ENCODE assay signal across 22 cellular contexts in genomic region chr1:236025836-236026235, GRCh38. TPM values are rescaled to one million over a fixed set of nuclear protein-coding genes. Genes with fewer than 3 reads are reported as not detected.
"Had no signal": no experiment of that assay in that cellular context is flagged by ENCODE, and none has a peak within 500 bp of the region (broad histone marks: within the 10 kb centered on the region; RNA-seq: fewer than 3 reads in every experiment).

No MANE protein-coding gene starts in this region.

- H3K9me3 ChIP-seq: esophagus squamous epithelium, prostate gland, right lobe of liver, spleen, upper lobe of left lung, uterus had no signal

- H3K4me2 ChIP-seq: hepatocyte had no signal

- H3K27me3 Mint-ChIP-seq: dendritic cell treated with granulocyte-macrophage colony-stimulating factor and Interleukin-4, amounts not matched to agents 40 ng/mL and 50 ng/mL, for 4 days had no signal

- H3K27me3 ChIP-seq: esophagus squamous epithelium, hepatocyte, right lobe of liver, spleen, upper lobe of left lung, uterus had no signal

- H3K79me2 ChIP-seq: hepatocyte, parathyroid adenoma had no signal

- H3K9ac ChIP-seq: parathyroid adenoma had no signal

- H3K4me3 Mint-ChIP-seq: dendritic cell treated with granulocyte-macrophage colony-stimulating factor and Interleukin-4, amounts not matched to agents 40 ng/mL and 50 ng/mL, for 4 days; effector memory CD8-positive, alpha-beta T cell; naive thymus-derived CD4-positive, alpha-beta T cell; neural crest cell had no signal

- H3K4me3 ChIP-seq: esophagus squamous epithelium, hepatocyte, prostate gland, right lobe of liver, spleen, upper lobe of left lung, uterus had no signal

- H3K4me1 ChIP-seq: parathyroid adenoma, prostate gland, right lobe of liver, uterus had no signal

- DNase-seq: cerebellar nuclear complex; effector memory CD8-positive, alpha-beta T cell; esophagus squamous epithelium; foreskin fibroblast; kidney; left cardiac atrium; naive thymus-derived CD4-positive, alpha-beta T cell; nucleus accumbens; right lobe of liver; spleen; stimulated activated CD4-positive, alpha-beta T cell treated with anti-CD3 and anti-CD28 coated beads, Interleukin-15, amount 100 ng/mL, for 24 hours; stimulated activated CD4-positive, alpha-beta T cell treated with anti-CD3 and anti-CD28 coated beads, Interleukin-1b, Interleukin-23, amount 100 ng/mL, for 48 hours; stimulated activated CD4-positive, alpha-beta T cell treated with anti-CD3 and anti-CD28 coated beads, Interleukin-4, amount 100 ng/mL, for 24 hours; stimulated activated naive CD4-positive, alpha-beta T cell treated with Interleukin-2 at 50 U/mL for 16 hours had no signal

- H3K9me3 Mint-ChIP-seq: dendritic cell treated with granulocyte-macrophage colony-stimulating factor and Interleukin-4, amounts not matched to agents 40 ng/mL and 50 ng/mL, for 4 days; effector memory CD8-positive, alpha-beta T cell; naive thymus-derived CD4-positive, alpha-beta T cell; neural crest cell had no signal

- H3K27ac ChIP-seq: hepatocyte, parathyroid adenoma, prostate gland, right lobe of liver, spleen, upper lobe of left lung had no signal

- H3K27ac Mint-ChIP-seq: dendritic cell treated with granulocyte-macrophage colony-stimulating factor and Interleukin-4, amounts not matched to agents 40 ng/mL and 50 ng/mL, for 4 days had no signal

- ATAC-seq: effector memory CD8-positive, alpha-beta T cell; left cardiac atrium; naive thymus-derived CD4-positive, alpha-beta T cell; right lobe of liver had no signal

- FAIRE-seq: colon, kidney had no signal

- H3K36me3 ChIP-seq: uterus had no signal

- H2AFZ ChIP-seq: hepatocyte, parathyroid adenoma had no signal

RNA-seq across cellular contexts. Expression of gene NID1, which starts 39.1 kb away (rescaled TPM):
- polyA plus RNA-seq: naive thymus-derived CD4-positive, alpha-beta T cell had no signal
